In genomic region chr12:4449862-4450222, GRCh38 we compare ENCODE assay signal across 17 cellular contexts. TPM values are rescaled to one million over a fixed set of nuclear protein-coding genes. Genes with fewer than 3 reads are reported as not detected.
DNase-seq lines count a peak whose midpoint lies in the region; ATAC-seq and TF ChIP-seq lines count a peak whose summit lies in the region.
"Had no signal": no experiment of that assay in that cellular context is flagged by ENCODE, and none has a peak within 500 bp of the region (broad histone marks: within the 10 kb centered on the region; RNA-seq: fewer than 3 reads in every experiment).

No MANE protein-coding gene starts in this region.

- TF ChIP-seq CTCF in A673 (conservative IDR thresholded peaks at IDR 0.05; ENCODE audit: low read depth, low read length) (no peak), HCT116 (IDR thresholded peaks at IDR 0.05 in 2 of 3, conservative IDR thresholded peaks at IDR 0.05 in 1 of 3; ENCODE audit: borderline replicate concordance in 1 of 3, insufficient read depth in 1 of 3, low read depth in 2 of 3, low read length in 2 of 3) (no peak), foreskin keratinocyte (conservative IDR thresholded peaks at IDR 0.05) (no peak), right atrium auricular region (IDR thresholded peaks at IDR 0.05) (no peak)

- no peaks in the 10 kb centered on the region for H3K79me2 ChIP-seq in HCT116 (ENCODE audit: insufficient read depth, low read length)

- intact Hi-C loops in A673 (cut with micrococcal nuclease; ENCODE audit: unreplicated experiment), result no loop called here
- intact Hi-C loops in HCT116 (cut with micrococcal nuclease), result no loop called here

- H3K36me3 ChIP-seq in A673 (ENCODE audit: insufficient read depth, low read length, poor library complexity, severe bottlenecking) (no peaks in the 10 kb centered on the region), HCT116 (ENCODE audit: control insufficient read depth in 1 of 2, insufficient read depth in 2 of 2, low read length in 2 of 2) (no peaks in the 10 kb centered on the region), right atrium auricular region (no peaks in the 10 kb centered on the region)

- H3K9me3 ChIP-seq in A673 (ENCODE audit: low read depth, low read length, poor library complexity, severe bottlenecking) (no peaks in the 10 kb centered on the region), HCT116 (ENCODE audit: control insufficient read depth in 1 of 2, insufficient read depth in 1 of 2, low read depth in 1 of 2, low read length in 2 of 2) (no peaks in the 10 kb centered on the region), right atrium auricular region (peaks cover 0 to 7% of the 10 kb centered on the region in 2 donors)

- H2AFZ ChIP-seq in HCT116 (ENCODE audit: low read depth, low read length, poor library complexity, severe bottlenecking), result no peak overlapping the region

- POLR2A ChIA-PET in A673 (lab: Charles Lee; ENCODE audit: low non-redundant PET), result no interaction called here
- POLR2A ChIA-PET in HCT116 (lab: Charles Lee), result no interaction called here

- H3K27ac ChIP-seq in A673 (ENCODE audit: low read depth, low read length, poor library complexity, severe bottlenecking) (peak overlapping the region; percentile 21), HCT116 (ENCODE audit: low read depth, low read length) (no peak overlapping the region), foreskin keratinocyte (no peak overlapping the region), right atrium auricular region (no peak overlapping the region)
- H3K27ac ChIP-seq: HL-60 had no signal

- H3K4me3 ChIP-seq in A673 (ENCODE audit: low read depth, low read length, poor library complexity, severe bottlenecking) (no peak overlapping the region), HCT116 (replicated peaks in 1 of 2; ENCODE audit: low read depth in 1 of 2, low read length in 2 of 2) (no peak overlapping the region), right atrium auricular region (no peak overlapping the region)

- TF ChIP-seq POLR2A in HCT116 (IDR thresholded peaks at IDR 0.05; ENCODE audit: borderline replicate concordance, extremely low read depth, insufficient read depth, insufficient read length), result no peak

- peaks cover 18% of the 10 kb centered on the region for H3K4me1 ChIP-seq in A673 (ENCODE audit: insufficient read depth, low read length, poor library complexity, severe bottlenecking)
- H3K4me1 ChIP-seq in HCT116 (ENCODE audit: control insufficient read depth in 1 of 2, insufficient read depth in 2 of 2, low read length in 2 of 2), result peaks cover 5 to 12% of the 10 kb centered on the region in 2 experiments; a peak in 3 of 4 replicates
- H3K4me1 ChIP-seq in foreskin keratinocyte, result no peaks in the 10 kb centered on the region
- peaks cover 0 to 4% of the 10 kb centered on the region in 2 donors for H3K4me1 ChIP-seq in right atrium auricular region

- ATAC-seq in HCT116 (peak; percentile 32; the same call in 1 of the 2 replicates), foreskin keratinocyte (peak; percentile 59)

- TF ChIP-seq RAD21 in HCT116 (IDR thresholded peaks at IDR 0.05; ENCODE audit: low read depth), result no peak

- no peaks in the 10 kb centered on the region for H3K9me2 ChIP-seq in HCT116 (ENCODE audit: insufficient read depth)

- H3K9ac ChIP-seq in HCT116 (ENCODE audit: low read length), result no peak overlapping the region

- H3K27me3 ChIP-seq in A673 (replicated peaks; ENCODE audit: insufficient read depth, low read depth, low read length, poor library complexity) (no peaks in the 10 kb centered on the region), HCT116 (ENCODE audit: insufficient read depth, low read length) (peaks cover 10% of the 10 kb centered on the region), foreskin keratinocyte (peaks cover 3% of the 10 kb centered on the region), right atrium auricular region (no peaks in the 10 kb centered on the region)

- no peaks in the 10 kb centered on the region for H4K20me1 ChIP-seq in HCT116 (ENCODE audit: insufficient read depth)

- RAD21 ChIA-PET in HCT116 (lab: Charles Lee; ENCODE audit: low non-redundant PET in 1 of 2, low total read pairs in 2 of 2, uncharacterized antibody in 2 of 2, unreplicated experiment in 2 of 2), result no interaction called here

- DNase-seq in A673 (ENCODE audit: low spot score) (peak; percentile 40), HCT116 (ENCODE audit: low read depth, low spot score) (no peak), NCI-H774 (lab: John Stamatoyannopoulos, UW) (peak; percentile 11), foreskin keratinocyte (peak; percentile 20 to 59), right atrium auricular region (ENCODE audit: low spot score) (no peak), KG1 (lab: John Stamatoyannopoulos, UW) (no peak), NCI-H2029 (lab: John Stamatoyannopoulos, UW) (no peak)
- no peak for DNase-seq in activated naive CD4-positive, alpha-beta T cell treated with anti-CD3 and anti-CD28 coated beads, Interleukin-2, amount 50 U/mL, for 16 hours
- DNase-seq: activated CD4-positive, alpha-beta memory T cell treated with anti-CD3 and anti-CD28 coated beads for 36 hours; activated gamma-delta T cell; NCI-H82; SHP77 treated with DMSO at 0.1 percent for 48 hours; stimulated activated naive CD4-positive, alpha-beta T cell treated with Interleukin-2 at 50 U/mL for 16 hours had no signal

- H3K4me2 ChIP-seq in HCT116 (ENCODE audit: low read length), result no peak overlapping the region

- CTCF ChIA-PET in A673 (lab: Charles Lee), result no interaction called here
- CTCF ChIA-PET in HCT116 (lab: Charles Lee), result no interaction called here

- BruUV-seq in A673 (replicated peaks; lab: Mats Ljungman, UMichigan) (no TSS peak), HCT116 (replicated peaks; lab: Mats Ljungman, UMichigan) (no TSS peak)

TF ChIP-seq in HCT116, 20 proteins besides CTCF, POLR2A, EP300 and RAD21:
- no peak for TF ChIP-seq SP1 (IDR thresholded peaks at IDR 0.05; ENCODE audit: low read depth)

RNA-seq across cellular contexts. Expression of gene FGF6, which starts 4.2 kb away (rescaled TPM):
- total RNA-seq in A673 (2021), result not detected in 2 replicates
- not detected for total RNA-seq in HCT116 (2021; ENCODE audit: unreplicated experiment)
- polyA plus RNA-seq in HCT116 (2012), result 0.09 TPM in 1 of 2 replicates, not detected in the other
- not detected in 2 replicates for total RNA-seq in foreskin keratinocyte
- not detected in 2 replicates for polyA plus RNA-seq in foreskin keratinocyte
- not detected for total RNA-seq in right atrium auricular region
- total RNA-seq: activated CD4-positive, alpha-beta memory T cell treated with anti-CD3 and anti-CD28 coated beads for 36 hours; endothelial cell of umbilical vein; mononuclear cell; pulmonary artery endothelial cell had no signal
- polyA plus RNA-seq: endothelial cell of umbilical vein had no signal

Comparison
In these comparisons a context has a peak if more than half of its experiments do, and no peak if none do; other contexts are left out.
1. DNase-seq: peak in A673 (single experiment), NCI-H774 (single experiment) and foreskin keratinocyte (2 of 2); none in HCT116 (single experiment), right atrium auricular region (single experiment), KG1 (single experiment), NCI-H2029 (single experiment) and activated naive CD4-positive, alpha-beta T cell treated with anti-CD3 and anti-CD28 coated beads, Interleukin-2, amount 50 U/mL, for 16 hours (single experiment).